29 cellular contexts compared by ENCODE assay signal in the genomic region with DNA sequence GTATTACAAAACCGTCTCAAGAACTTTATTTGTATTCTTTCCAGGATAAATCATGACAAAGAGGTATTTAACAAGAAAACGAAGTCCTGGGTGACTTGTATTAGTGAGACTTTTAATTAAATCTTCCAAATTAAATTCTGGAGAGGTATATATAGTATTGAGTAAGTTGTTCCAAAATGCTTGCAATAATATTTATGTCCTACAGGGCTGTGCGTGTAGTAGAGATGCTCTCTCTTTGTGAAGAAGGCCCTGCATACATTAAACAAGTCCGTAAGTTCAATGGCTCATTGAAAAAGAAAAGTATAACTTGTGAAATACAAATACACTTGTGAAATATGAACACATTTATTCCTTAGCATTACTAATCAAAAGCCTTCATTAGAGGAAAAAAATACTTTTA.
"Had no signal": no experiment of that assay in that cellular context is flagged by ENCODE, and none has a peak within 500 bp of the region (broad histone marks: within the 10 kb centered on the region; RNA-seq: fewer than 3 reads in every experiment).

No MANE protein-coding gene starts in this region.

- H3K4me3 Mint-ChIP-seq: activated CD4-positive, alpha-beta T cell treated with anti-CD3 and anti-CD28 coated beads, Interleukin-2, amount 10 ng/mL, durations not matched to agents 7 days and 5 days; activated CD8-positive, alpha-beta T cell treated with anti-CD3 and anti-CD28 coated beads for 36 hours; activated naive CD8-positive, alpha-beta T cell; activated T-cell treated with anti-CD3 and anti-CD28 coated beads, Interleukin-2, amount 50 U/mL, for 72 hours; central memory CD8-positive, alpha-beta T cell; natural killer cell treated with Interleukin-12 subunit alpha and Interleukin-12 subunit beta and Interleukin-15 and Interleukin-18, amount 100 ng/mL, for 72 hours; WTC11 had no signal

- H3K27me3 Mint-ChIP-seq: activated CD4-positive, alpha-beta T cell treated with anti-CD3 and anti-CD28 coated beads, Interleukin-2, amount 10 ng/mL, durations not matched to agents 7 days and 5 days; activated CD8-positive, alpha-beta T cell treated with anti-CD3 and anti-CD28 coated beads for 36 hours; activated naive CD8-positive, alpha-beta T cell; central memory CD8-positive, alpha-beta T cell; natural killer cell treated with Interleukin-12 subunit alpha and Interleukin-12 subunit beta and Interleukin-15 and Interleukin-18, amount 100 ng/mL, for 72 hours had no signal

- H3K36me3 ChIP-seq: gastroesophageal sphincter, transverse colon had no signal

- H3K27ac ChIP-seq: gastroesophageal sphincter, testis, transverse colon had no signal

- H3K4me1 ChIP-seq: gastroesophageal sphincter had no signal

- H3K27ac Mint-ChIP-seq: activated CD4-positive, alpha-beta T cell treated with anti-CD3 and anti-CD28 coated beads, Interleukin-2, amount 10 ng/mL, durations not matched to agents 7 days and 5 days; activated CD8-positive, alpha-beta T cell treated with anti-CD3 and anti-CD28 coated beads for 36 hours; activated naive CD8-positive, alpha-beta T cell; activated T-cell treated with anti-CD3 and anti-CD28 coated beads, Interleukin-2, amount 50 U/mL, for 72 hours; natural killer cell treated with Interleukin-12 subunit alpha and Interleukin-12 subunit beta and Interleukin-15 and Interleukin-18, amount 100 ng/mL, for 72 hours; WTC11 had no signal

- H3K27me3 ChIP-seq: gastroesophageal sphincter, testis, transverse colon had no signal

- H3K36me3 Mint-ChIP-seq: activated naive CD8-positive, alpha-beta T cell; natural killer cell treated with Interleukin-12 subunit alpha and Interleukin-12 subunit beta and Interleukin-15 and Interleukin-18, amount 100 ng/mL, for 72 hours; WTC11 had no signal

- ATAC-seq: activated CD8-positive, alpha-beta T cell treated with anti-CD3 and anti-CD28 coated beads for 36 hours; activated T-cell treated with anti-CD3 and anti-CD28 coated beads, Interleukin-2, amount 50 U/mL, for 72 hours; gastroesophageal sphincter; left cardiac atrium; left ventricle myocardium superior; mucosa of descending colon; natural killer cell treated with Interleukin-12 subunit alpha and Interleukin-12 subunit beta and Interleukin-15 and Interleukin-18, amount 100 ng/mL, for 72 hours; right cardiac atrium; WTC11 had no signal

- H3K9me3 Mint-ChIP-seq: activated CD4-positive, alpha-beta T cell treated with anti-CD3 and anti-CD28 coated beads, Interleukin-2, amount 10 ng/mL, durations not matched to agents 7 days and 5 days; activated CD8-positive, alpha-beta T cell treated with anti-CD3 and anti-CD28 coated beads for 36 hours; WTC11 had no signal

- H3K4me1 Mint-ChIP-seq: activated CD4-positive, alpha-beta T cell treated with anti-CD3 and anti-CD28 coated beads, Interleukin-2, amount 10 ng/mL, durations not matched to agents 7 days and 5 days; central memory CD8-positive, alpha-beta T cell had no signal

- FAIRE-seq: bronchial epithelial cell, colon, endothelial cell of umbilical vein, keratinocyte, urothelium cell line had no signal

- H3K9me3 ChIP-seq: gastroesophageal sphincter, mucosa of descending colon, testis, transverse colon had no signal

- DNase-seq: activated CD4-positive, alpha-beta T cell treated with anti-CD3 and anti-CD28 coated beads for 1 hour; activated CD4-positive, alpha-beta T cell treated with anti-CD3 and anti-CD28 coated beads, Interleukin-2, amount 10 ng/mL, durations not matched to agents 7 days and 5 days; activated CD8-positive, alpha-beta T cell treated with anti-CD3 and anti-CD28 coated beads for 36 hours; activated naive CD4-positive, alpha-beta T cell treated with Interleukin-2 at 50 U/mL for 16 hours; activated T-cell treated with anti-CD3 and anti-CD28 coated beads, Interleukin-2, amount 50 U/mL, for 72 hours; anterior cingulate cortex; effector CD8-positive, alpha-beta T cell; head of caudate nucleus; hippocampal formation; left cardiac atrium; left ventricle myocardium superior; mucosa of descending colon; posterior cingulate gyrus; stimulated activated CD4-positive, alpha-beta T cell treated with anti-CD3 and anti-CD28 coated beads, Interleukin-15, amount 100 ng/mL, for 24 hours; stimulated activated naive CD4-positive, alpha-beta T cell treated with Interleukin-2 at 50 U/mL for 16 hours; T1000; testis; transverse colon had no signal

- H3K4me3 ChIP-seq: gastroesophageal sphincter, mucosa of descending colon, testis, transverse colon had no signal
